In genomic region chr4:24747234-24747975, GRCh38 we compare ENCODE assay signal across 24 cellular contexts. TPM values are rescaled to one million over a fixed set of nuclear protein-coding genes. Genes with fewer than 3 reads are reported as not detected.
A peak's percentile ranks its signal among the peaks of the same experiment; 100 is the strongest.
DNase-seq lines count a peak whose midpoint lies in the region; ATAC-seq and TF ChIP-seq lines count a peak whose summit lies in the region.
"Had no signal": no experiment of that assay in that cellular context is flagged by ENCODE, and none has a peak within 500 bp of the region (broad histone marks: within the 10 kb centered on the region; RNA-seq: fewer than 3 reads in every experiment).

No MANE protein-coding gene starts in this region.

- TF ChIP-seq CTCF in Panc1 (IDR thresholded peaks at IDR 0.05), result no peak
- TF ChIP-seq CTCF in foreskin keratinocyte (conservative IDR thresholded peaks at IDR 0.05), result no peak

- no peaks in the 10 kb centered on the region for H3K9me3 ChIP-seq in Panc1 (ENCODE audit: control insufficient read depth, insufficient read depth, low read depth, low read length)

- POLR2A ChIA-PET in Panc1 (lab: Charles Lee), result no interaction called here

- no peak overlapping the region for H3K4me3 ChIP-seq in Panc1 (ENCODE audit: low read depth in 2 of 2, low read length in 2 of 2)
- H3K4me3 ChIP-seq: BLaER1 treated with 17β-estradiol and CSF1 and Interleukin-3, amounts not matched to agents 10 nM and 100 nM; GM12878 had no signal

- DNase-seq in GM04504 (ENCODE audit: low read depth) (peak; percentile 62), Panc1 (ENCODE audit: low read depth, low spot score) (no peak), foreskin keratinocyte (no peak), nucleus accumbens (lab: John Stamatoyannopoulos, UW) (no peak), left colon (no peak)
- DNase-seq: ACHN; Calu3; CD4-positive, alpha-beta memory T cell; DMS153; KG1; MV-4-11; NCI-H187; NCI-H446 treated with DMSO at 0.1 percent for 48 hours; NCI-H526 treated with DMSO at 0.1 percent for 48 hours; OCI-M1; RPMI8226; SHP77 treated with DMSO at 0.1 percent for 48 hours; T-helper 1 cell had no signal

- ATAC-seq in Panc1, result peak; percentile 68
- ATAC-seq in foreskin keratinocyte, result no peak
- ATAC-seq in GM21723 (IDR thresholded peaks at IDR 0.05; ENCODE audit: unreplicated experiment), result no peak
- ATAC-seq in left colon, result no peak
- ATAC-seq in GM18505 (IDR thresholded peaks at IDR 0.05; ENCODE audit: unreplicated experiment), result no peak
- ATAC-seq: GM12878, HCT116 had no signal

- H3K27me3 ChIP-seq in Panc1 (ENCODE audit: control insufficient read depth, insufficient read depth, low read length), result no peaks in the 10 kb centered on the region
- H3K27me3 ChIP-seq in foreskin keratinocyte, result no peaks in the 10 kb centered on the region
- H3K27me3 ChIP-seq: BLaER1 treated with 17β-estradiol and CSF1 and Interleukin-3, amounts not matched to agents 10 nM and 100 nM had no signal

- CTCF ChIA-PET in Panc1 (lab: Charles Lee), result no interaction called here

- no peaks in the 10 kb centered on the region for H3K36me3 ChIP-seq in Panc1 (ENCODE audit: control insufficient read depth, insufficient read depth, low read length)
- H3K36me3 ChIP-seq: BLaER1 treated with 17β-estradiol and CSF1 and Interleukin-3, amounts not matched to agents 10 nM and 100 nM had no signal

- no TSS peak for BruUV-seq in Panc1 (replicated peaks; lab: Mats Ljungman, UMichigan)

- no peak for TF ChIP-seq POLR2A in GM18505 (IDR thresholded peaks at IDR 0.05; ENCODE audit: borderline replicate concordance, extremely low read depth, insufficient read depth, insufficient read length)

- H3K27ac ChIP-seq in Panc1 (ENCODE audit: low read length), result no peak overlapping the region
- H3K27ac ChIP-seq in foreskin keratinocyte, result peak overlapping the region; percentile 43
- H3K27ac ChIP-seq: BLaER1 treated with 17β-estradiol and CSF1 and Interleukin-3, amounts not matched to agents 10 nM and 100 nM had no signal

- H3K4me1 ChIP-seq in Panc1 (ENCODE audit: control insufficient read depth, insufficient read depth, low read length) (no peaks in the 10 kb centered on the region), foreskin keratinocyte (peaks cover 5% of the 10 kb centered on the region)
- H3K4me1 ChIP-seq: BLaER1 treated with 17β-estradiol and CSF1 and Interleukin-3, amounts not matched to agents 10 nM and 100 nM had no signal

- intact Hi-C loops in Panc1 (cut with micrococcal nuclease; ENCODE audit: unreplicated experiment) (no loop called here), left colon (cut with DNase I, micrococcal nuclease) (no loop called here)

- in situ Hi-C loops in Panc1 (cut with HindIII; ENCODE audit: low pct_unique_long_range_greater_than_20kb, low sequenced_read_pairs), result no loop called here

RNA-seq across cellular contexts. Expression of gene SOD3, which starts 48.0 kb away (rescaled TPM):
- total RNA-seq in Panc1 (2021; ENCODE audit: unreplicated experiment) (1.0 TPM), foreskin keratinocyte (not detected in 2 replicates), left colon (10 to 100 TPM; 28.2 to 40.9 TPM)
- polyA plus RNA-seq in Panc1 (2012; ENCODE audit: insufficient read length), result 0.86 TPM
- 0.04 TPM in 1 of 2 replicates, not detected in the other for polyA plus RNA-seq in foreskin keratinocyte
- total RNA-seq: CD4-positive, alpha-beta memory T cell; GM12878; HT1080 had no signal
- polyA plus RNA-seq: CD4-positive, alpha-beta memory T cell; GM12878 had no signal

Comparison
In these comparisons a context has a peak if more than half of its experiments do, and no peak if none do; other contexts are left out.
1. RNA of gene SOD3, which starts 48.0 kb away (total RNA-seq): 28.2 to 40.9 TPM in left colon; 1.0 TPM in Panc1 (single experiment) and not detected in foreskin keratinocyte; every median in the first group is over 10 times any median in the second.